In the genomic region with DNA sequence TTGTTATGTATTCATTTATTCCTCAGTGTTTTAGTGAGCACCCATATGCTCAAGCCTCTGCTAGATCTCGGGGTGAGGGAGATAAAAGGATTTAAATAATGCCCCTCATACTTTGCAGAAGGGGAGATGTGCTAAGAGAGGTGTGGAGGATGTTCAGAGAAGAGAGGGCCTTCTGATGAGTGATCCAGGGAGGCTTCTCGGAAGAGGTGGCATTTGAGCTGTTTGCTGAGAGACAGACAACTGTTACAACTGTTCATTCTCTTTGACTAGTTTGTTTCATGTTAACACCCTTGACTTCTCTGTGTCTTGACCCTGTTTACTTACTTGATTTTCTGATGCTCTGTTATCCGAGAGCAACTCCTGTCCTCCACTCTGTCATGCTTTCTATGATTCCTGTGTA, we compare ENCODE assay signal across 1 cellular context.
TF ChIP-seq lines count a peak whose summit lies in the region.

No MANE protein-coding gene starts in this region.

TF ChIP-seq in K562, 482 proteins besides CTCF, POLR2A, EP300 and RAD21 (continued from another document):
- TF ChIP-seq RBM25 (IDR thresholded peaks at IDR 0.05; ENCODE audit: low read depth, low read length, severe bottlenecking): peak; percentile 44
